17 cellular contexts compared by ENCODE assay signal in the genomic region with DNA sequence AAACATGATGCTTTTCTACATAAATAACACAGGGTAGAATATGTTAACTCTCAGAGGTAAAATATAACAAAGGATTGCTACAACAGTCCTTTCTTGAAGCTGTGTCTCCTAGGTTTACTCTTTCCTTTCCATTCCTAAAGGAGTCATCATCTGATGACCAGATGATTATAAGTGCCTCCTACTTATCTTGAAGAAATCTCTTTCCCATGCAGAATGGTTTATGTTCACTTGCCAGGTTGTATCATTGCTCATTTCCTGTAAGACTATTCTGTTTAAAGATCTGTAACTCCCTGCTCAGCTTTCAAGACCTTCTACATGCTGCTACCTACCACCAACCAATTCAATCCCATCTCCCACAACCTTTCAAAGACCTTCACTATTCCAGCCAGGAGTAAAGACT. TPM values are rescaled to one million over a fixed set of nuclear protein-coding genes. Genes with fewer than 3 reads are reported as not detected.
DNase-seq lines count a peak whose midpoint lies in the region.
"Had no signal": no experiment of that assay in that cellular context is flagged by ENCODE, and none has a peak within 500 bp of the region (broad histone marks: within the 10 kb centered on the region; RNA-seq: fewer than 3 reads in every experiment).

No MANE protein-coding gene starts in this region.

- intact Hi-C loops in posterior cingulate gyrus (cut with DNase I) = no loop called here

- H3K9me3 ChIP-seq in SJSA1 (replicated peaks) = peaks cover 6% of the 10 kb centered on the region; the same call in 1 of the 2 replicates
- H3K9me3 ChIP-seq: lower lobe of right lung had no signal

- peaks cover 45% of the 10 kb centered on the region for H3K4me1 ChIP-seq in SJSA1 (replicated peaks)
- H3K4me1 ChIP-seq: lower lobe of right lung had no signal

- H3K36me3 ChIP-seq in SJSA1 = peaks cover 22% of the 10 kb centered on the region; the same call in 1 of the 2 replicates

- DNase-seq in ELR (ENCODE audit: low read depth) (peak; percentile 95), SJSA1 (ENCODE audit: low read depth in 1 of 2, low spot score in 2 of 2) (peak in 1 of 2 experiments; percentile 34), fibroblast of gingiva (ENCODE audit: low read depth) (peak; percentile 44), pulmonary artery endothelial cell (ENCODE audit: low read depth, low spot score) (peak; percentile 2), midbrain (lab: John Stamatoyannopoulos, UW) (no peak), posterior cingulate gyrus (no peak), NAMALWA (ENCODE audit: low spot score) (no peak), glomerular visceral epithelial cell (ENCODE audit: extremely low spot score) (no peak)
- DNase-seq: activated CD4-positive, CD25-positive, alpha-beta regulatory T cell; aorta; CD4-positive, CD25-positive, alpha-beta regulatory T cell; lower lobe of right lung; NCI-H2081 treated with DMSO at 0.1 percent for 48 hours; NCI-H748 treated with DMSO at 0.1 percent for 48 hours; T-helper 1 cell had no signal

- no peaks in the 10 kb centered on the region for H3K27me3 ChIP-seq in SJSA1 (replicated peaks)

- H3K4me3 ChIP-seq in SJSA1 = no peak overlapping the region
- H3K4me3 ChIP-seq: GM12878, lower lobe of right lung had no signal

- peak overlapping the region; percentile 27; the same call in 1 of the 2 replicates for H3K27ac ChIP-seq in SJSA1
- H3K27ac ChIP-seq: lower lobe of right lung, RWPE1 had no signal

RNA-seq across cellular contexts. Expression of gene PTCH2, which starts 51.5 kb away (rescaled TPM):
- total RNA-seq in SJSA1 (2014; rRNA removed; shearing (Covaris generic)) = 1.0 and 1.5 TPM in 2 replicates
- total RNA-seq in pulmonary artery endothelial cell = 0.04 and 0.07 TPM in 2 replicates

Comparison
In these comparisons a context has a peak if more than half of its experiments do, and no peak if none do; other contexts are left out.
1. DNase-seq: peak in ELR (single experiment), fibroblast of gingiva (single experiment) and pulmonary artery endothelial cell (single experiment); none in midbrain (single experiment), posterior cingulate gyrus (0 of 10), NAMALWA (single experiment) and glomerular visceral epithelial cell (single experiment).